Comparison of ENCODE assay signal across 20 cellular contexts in genomic region chr11:109729761-109730160, GRCh38.
DNase-seq lines count a peak whose midpoint lies in the region; ATAC-seq, FAIRE-seq and TF ChIP-seq lines count a peak whose summit lies in the region.
"Had no signal": no experiment of that assay in that cellular context is flagged by ENCODE, and none has a peak within 500 bp of the region (broad histone marks: within the 10 kb centered on the region; RNA-seq: fewer than 3 reads in every experiment).

No MANE protein-coding gene starts in this region.

- H3K4me1 ChIP-seq in HepG2 (ENCODE audit: insufficient read depth, low read length) (0 out of 2 replicates have a peak, but pooled peaks cover 6% of the 10 kb centered on the region), right lobe of liver (no peaks in the 10 kb centered on the region), body of pancreas (no peaks in the 10 kb centered on the region), upper lobe of right lung (no peaks in the 10 kb centered on the region)

- H3K36me3 ChIP-seq in HepG2 (replicated peaks in 1 of 2; ENCODE audit: control insufficient read depth in 1 of 2, insufficient read depth in 2 of 2, low read length in 2 of 2): no peaks in the 10 kb centered on the region
- H3K36me3 ChIP-seq in right lobe of liver: no peaks in the 10 kb centered on the region
- no peaks in the 10 kb centered on the region for H3K36me3 ChIP-seq in body of pancreas (replicated peaks in 1 of 2; ENCODE audit: insufficient read depth in 1 of 2, low read depth in 2 of 2)
- no peaks in the 10 kb centered on the region for H3K36me3 ChIP-seq in upper lobe of right lung

- H3K4me2 ChIP-seq in HepG2 (ENCODE audit: low read depth, low read length): no peak overlapping the region

- WGBS in HepG2 (ENCODE audit: low lambda C conversion rate): 0% methylated on average over 1 of the region's 4 CpGs
- WGBS in right lobe of liver (ENCODE audit: insufficient coverage, low coverage, low lambda C conversion rate, missing lambda C conversion rate): 44% methylated on average over 3 of the region's 4 CpGs
- WGBS in body of pancreas, 2 donors: 50 to 53% methylated on average over 1 to 4 of the region's 4 CpGs

- TF ChIP-seq EP300 in HepG2 (IDR thresholded peaks at IDR 0.05; ENCODE audit: low read depth in 2 of 2, low read length in 2 of 2): no peak
- no peak for TF ChIP-seq EP300 in HepG2 (CRISPR knock-in tag; IDR thresholded peaks at IDR 0.05; ENCODE audit: borderline replicate concordance)

- DNase-seq in HepG2 (ENCODE audit: low spot score) (no peak), right lobe of liver (no peak), NCI-H2171 (lab: John Stamatoyannopoulos, UW) (peak; percentile 91), body of pancreas (peak; percentile 15 to 44 (median 38)), upper lobe of right lung (no peak), cardiac septum (ENCODE audit: low spot score) (no peak), glomerular visceral epithelial cell (ENCODE audit: extremely low spot score) (no peak), GM19239 (ENCODE audit: insufficient read length, low spot score) (no peak)
- DNase-seq: ACHN; activated effector memory CD4-positive, alpha-beta T cell treated with anti-CD3 and anti-CD28 coated beads, Interleukin-2, amount 50 U/mL, for 16 hours; amniotic stem cell; cerebellar nuclear complex; foreskin melanocyte; H7; natural killer cell; NCI-H446; RPMI8226; T-cell had no signal

- CTCF ChIA-PET in HepG2 (lab: Yijun Ruan, JAX; ENCODE audit: low intra/inter-chr PET ratio, low total read pairs): no interaction called here

- H3K79me2 ChIP-seq in HepG2 (ENCODE audit: insufficient read depth, low read length): no peaks in the 10 kb centered on the region

- H3K4me3 ChIP-seq in HepG2 (replicated peaks in 1 of 3; ENCODE audit: insufficient read depth in 1 of 3, low read depth in 2 of 3, low read length in 3 of 3) (no peak overlapping the region), right lobe of liver (no peak overlapping the region), body of pancreas (no peak overlapping the region), upper lobe of right lung (no peak overlapping the region)
- H3K4me3 ChIP-seq: lung had no signal

- intact Hi-C loops in HepG2 (cut with micrococcal nuclease; ENCODE audit: unreplicated experiment) (no loop called here), right lobe of liver (cut with DNase I) (no loop called here), body of pancreas (cut with DNase I) (no loop called here), upper lobe of right lung (cut with DNase I) (no loop called here), cardiac septum (cut with DNase I) (no loop called here)

- H3K27me3 ChIP-seq in HepG2 (ENCODE audit: control insufficient read depth in 1 of 2, insufficient read depth in 2 of 2, low read length in 2 of 2): no peaks in the 10 kb centered on the region
- H3K27me3 ChIP-seq in right lobe of liver: no peaks in the 10 kb centered on the region
- H3K27me3 ChIP-seq in body of pancreas: no peaks in the 10 kb centered on the region
- no peaks in the 10 kb centered on the region for H3K27me3 ChIP-seq in upper lobe of right lung

- no peak for TF ChIP-seq RAD21 in HepG2 (CRISPR knock-in tag; IDR thresholded peaks at IDR 0.05)

- no TSS peak for BruUV-seq in HepG2 (replicated peaks; lab: Mats Ljungman, UMichigan)

- H3K9ac ChIP-seq in HepG2 (ENCODE audit: insufficient read depth, low read depth, low read length): no peak overlapping the region

- TF ChIP-seq POLR2A in HepG2 (IDR thresholded peaks at IDR 0.05; ENCODE audit: insufficient read depth in 1 of 2, low read depth in 2 of 2, low read length in 2 of 2): no peak
- no peak for TF ChIP-seq POLR2A in right lobe of liver (IDR thresholded peaks at IDR 0.05)
- TF ChIP-seq POLR2A in body of pancreas (IDR thresholded peaks at IDR 0.05): no peak

- no peak overlapping the region for H2AFZ ChIP-seq in HepG2 (ENCODE audit: low read length)

- H4K20me1 ChIP-seq in HepG2 (ENCODE audit: insufficient read depth, low read length): no peaks in the 10 kb centered on the region

- in situ Hi-C loops in HepG2 (cut with HindIII; ENCODE audit: extremely low pct_ligation_motif_present, low pct_unique_long_range_greater_than_20kb): no loop called here

- H3K27ac ChIP-seq in HepG2 (ENCODE audit: extremely low read length, insufficient read depth, low read length) (no peak overlapping the region), right lobe of liver (no peak overlapping the region), body of pancreas (no peak overlapping the region), upper lobe of right lung (no peak overlapping the region)

- no peaks in the 10 kb centered on the region for H3K9me3 ChIP-seq in HepG2 (ENCODE audit: low read length)
- no peaks in the 10 kb centered on the region for H3K9me3 ChIP-seq in right lobe of liver
- H3K9me3 ChIP-seq in body of pancreas: no peaks in the 10 kb centered on the region
- H3K9me3 ChIP-seq in upper lobe of right lung: no peaks in the 10 kb centered on the region

- ATAC-seq in HepG2: 0 out of 3 replicates have a peak, but pooled peaks have one; percentile 38
- ATAC-seq in right lobe of liver: no peak
- peak; percentile 45 for ATAC-seq in body of pancreas
- peak; percentile 65 for ATAC-seq in upper lobe of right lung
- ATAC-seq: natural killer cell, T-cell had no signal

- POLR2A ChIA-PET in HepG2 (lab: Yijun Ruan, JAX): no interaction called here

- no peak for TF ChIP-seq CTCF in HepG2 (CRISPR knock-in tag; IDR thresholded peaks at IDR 0.05)
- no peak for TF ChIP-seq CTCF in right lobe of liver (IDR thresholded peaks at IDR 0.05)
- peak in 2 of 7 experiments; percentile 6 to 7 for TF ChIP-seq CTCF in body of pancreas (IDR thresholded peaks at IDR 0.05)
- TF ChIP-seq CTCF in upper lobe of right lung (IDR thresholded peaks at IDR 0.05): no peak

- FAIRE-seq in HepG2 (lab: Jason Lieb, UNC) (no peak), GM19239 (lab: Jason Lieb, UNC) (no peak)
- FAIRE-seq: endometrium had no signal

TF ChIP-seq in HepG2, 621 proteins besides CTCF, POLR2A, EP300 and RAD21:
- no peak for TF ChIP-seq ZSCAN25 (CRISPR knock-in tag; IDR thresholded peaks at IDR 0.05)
- TF ChIP-seq ZNF850 (CRISPR knock-in tag; conservative IDR thresholded peaks at IDR 0.05): no peak
- TF ChIP-seq FUBP1 (CRISPR knock-in tag; IDR thresholded peaks at IDR 0.05; ENCODE audit: borderline replicate concordance): no peak
- no peak for TF ChIP-seq SIX4 (CRISPR knock-in tag; IDR thresholded peaks at IDR 0.05)
- TF ChIP-seq HCFC1 (IDR thresholded peaks at IDR 0.05; ENCODE audit: low read depth, low read length): no peak

Comparison
In these comparisons a context has a peak if more than half of its experiments do, and no peak if none do; other contexts are left out.
1. ATAC-seq: peak in HepG2 (single experiment), body of pancreas (single experiment) and upper lobe of right lung (single experiment); none in right lobe of liver (0 of 4).
2. DNase-seq: peak in NCI-H2171 (single experiment) and body of pancreas (4 of 4); none in HepG2 (single experiment), right lobe of liver (0 of 3), upper lobe of right lung (single experiment), cardiac septum (single experiment), glomerular visceral epithelial cell (single experiment) and GM19239 (single experiment).